10 cellular contexts compared by ENCODE assay signal in the genomic region with DNA sequence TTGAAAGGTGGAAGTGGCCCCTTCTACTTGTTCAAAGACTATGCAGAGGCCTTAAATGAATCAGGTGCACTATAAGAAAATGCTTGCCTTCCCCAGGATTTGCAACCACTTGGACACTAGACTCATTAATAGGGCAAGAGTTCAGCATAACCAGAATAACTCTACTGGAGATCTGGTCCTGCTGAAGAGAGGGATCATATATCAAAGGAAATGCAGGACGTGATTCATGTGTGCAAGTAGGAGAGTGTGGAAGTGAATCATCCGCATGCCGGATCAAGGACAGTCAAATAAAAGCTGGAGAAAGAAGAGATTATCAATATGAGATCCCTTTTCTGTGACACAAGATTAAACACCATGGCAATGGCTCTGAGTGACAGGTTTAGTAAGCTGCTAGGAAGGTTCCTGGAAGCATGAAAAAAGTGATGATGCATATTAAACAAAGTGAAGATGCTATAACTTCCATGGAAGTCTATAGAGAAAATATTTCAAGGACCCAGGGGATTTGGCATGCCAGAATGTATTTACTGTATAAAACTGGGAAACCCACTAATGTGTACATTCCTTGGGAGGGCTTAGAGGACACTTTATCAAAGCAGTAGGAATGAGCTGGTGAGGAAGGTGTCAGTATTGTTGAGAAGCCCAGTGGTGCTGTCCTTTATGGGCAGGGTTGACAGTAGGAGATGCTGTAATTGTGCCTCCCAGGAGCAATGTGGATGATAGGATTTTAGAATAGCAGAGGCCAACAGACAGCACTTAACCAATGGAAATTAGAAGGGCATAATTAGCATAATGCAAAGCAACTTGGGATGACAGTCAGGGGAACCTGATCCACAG.
DNase-seq lines count a peak whose midpoint lies in the region; ATAC-seq and TF ChIP-seq lines count a peak whose summit lies in the region.
"Had no signal": no experiment of that assay in that cellular context is flagged by ENCODE, and none has a peak within 500 bp of the region (broad histone marks: within the 10 kb centered on the region; RNA-seq: fewer than 3 reads in every experiment).

No MANE protein-coding gene starts in this region.

- 0% methylated on average over 2 of the region's 3 CpGs for WGBS in mammary epithelial cell (ENCODE audit: low coverage, missing lambda C conversion rate)
- WGBS in right lobe of liver (ENCODE audit: insufficient coverage, low coverage, low lambda C conversion rate, missing lambda C conversion rate): 17% methylated on average over 3 of the region's 3 CpGs

- H3K9me3 Mint-ChIP-seq in endothelial cell (ENCODE audit: unreplicated experiment): no peaks in the 10 kb centered on the region

- CTCF ChIA-PET in mammary epithelial cell (lab: Charles Lee; ENCODE audit: low non-redundant PET): interaction anchor here (0.6 kb wide), 1 partner anchor 403 kb away, joined by 3 read pairs; no protein-coding TSS in a partner anchor

- ATAC-seq in right lobe of liver (peak in 2 of 4 donors; percentile 27 to 52), HG02571 (IDR thresholded peaks at IDR 0.05; ENCODE audit: unreplicated experiment) (no peak)

- TF ChIP-seq CTCF in AG10803 (conservative IDR thresholded peaks at IDR 0.05; ENCODE audit: low read length): no peak
- no peak for TF ChIP-seq CTCF in mammary epithelial cell (conservative IDR thresholded peaks at IDR 0.05 in 1 of 2, IDR thresholded peaks at IDR 0.05 in 1 of 2; ENCODE audit: extremely low read depth in 1 of 2, insufficient read depth in 1 of 2, low read depth in 1 of 2, low read length in 2 of 2)
- no peak for TF ChIP-seq CTCF in right lobe of liver (IDR thresholded peaks at IDR 0.05)
- TF ChIP-seq CTCF in endothelial cell (IDR thresholded peaks at IDR 0.05; ENCODE audit: unreplicated experiment): no peak

- no peak overlapping the region for H3K9ac ChIP-seq in mammary epithelial cell (ENCODE audit: insufficient read depth, low read length)

- H4K20me1 ChIP-seq in mammary epithelial cell (ENCODE audit: insufficient read depth, low read length): no peaks in the 10 kb centered on the region

- H3K27me3 Mint-ChIP-seq in endothelial cell (ENCODE audit: unreplicated experiment): no peaks in the 10 kb centered on the region

- no peak overlapping the region for H3K4me3 Mint-ChIP-seq in endothelial cell (ENCODE audit: unreplicated experiment)

- dilution Hi-C loops in mammary epithelial cell (cut with HindIII; ENCODE audit: low sequenced_read_pairs): no loop called here

- H2AFZ ChIP-seq in mammary epithelial cell (ENCODE audit: low read depth, low read length): no peak overlapping the region

- no peaks in the 10 kb centered on the region for H3K9me3 ChIP-seq in mammary epithelial cell (replicated peaks; ENCODE audit: insufficient read depth, low read length)
- H3K9me3 ChIP-seq in right lobe of liver: no peaks in the 10 kb centered on the region

- in situ Hi-C loops in mammary epithelial cell (cut with MboI; ENCODE audit: low sequenced_read_pairs in 2 of 2): no loop called here

- no peak for TF ChIP-seq POLR2A in right lobe of liver (IDR thresholded peaks at IDR 0.05)

- BruUV-seq in mammary epithelial cell (replicated peaks; lab: Mats Ljungman, UMichigan): no TSS peak

- H3K4me1 ChIP-seq in mammary epithelial cell (ENCODE audit: insufficient read depth, low read length): peaks cover 22% of the 10 kb centered on the region
- H3K4me1 ChIP-seq in right lobe of liver: peaks cover 0 to 55% (median 22%) of the 10 kb centered on the region in 4 donors

- no peaks in the 10 kb centered on the region for H3K36me3 Mint-ChIP-seq in endothelial cell (ENCODE audit: low read depth, unreplicated experiment)

- intact Hi-C loops in mammary epithelial cell (cut with micrococcal nuclease): no loop called here
- intact Hi-C loops in right lobe of liver (cut with DNase I): no loop called here

- H3K79me2 ChIP-seq in mammary epithelial cell (ENCODE audit: insufficient read depth, low read length): no peaks in the 10 kb centered on the region

- no peak overlapping the region for H3K27ac Mint-ChIP-seq in endothelial cell (ENCODE audit: unreplicated experiment)

- H3K36me3 ChIP-seq in mammary epithelial cell (ENCODE audit: insufficient read depth, low read length) (no peaks in the 10 kb centered on the region), right lobe of liver (no peaks in the 10 kb centered on the region)

- H3K4me1 Mint-ChIP-seq in endothelial cell (ENCODE audit: unreplicated experiment): no peaks in the 10 kb centered on the region

- no peak overlapping the region for H3K4me3 ChIP-seq in AG10803 (ENCODE audit: low read length)
- H3K4me3 ChIP-seq in mammary epithelial cell (replicated peaks in 1 of 3; ENCODE audit: insufficient read depth in 1 of 3, low read depth in 2 of 3, low read length in 3 of 3): no peak overlapping the region
- no peak overlapping the region for H3K4me3 ChIP-seq in right lobe of liver

- DNase-seq in AG10803 (ENCODE audit: low read depth) (peak; percentile 84), LoVo (ENCODE audit: low spot score) (peak; percentile 58), mammary epithelial cell (peak; percentile 85), right lobe of liver (no peak), SHP77 treated with DMSO at 0.1 percent for 48 hours (lab: John Stamatoyannopoulos, UW) (no peak), endothelial cell (ENCODE audit: low spot score) (no peak), NCI-H187 (lab: John Stamatoyannopoulos, UW) (no peak)
- DNase-seq: activated CD4-positive, CD25-positive, alpha-beta regulatory T cell treated with anti-CD3 and anti-CD28 coated beads, Interleukin-2, amount 50 U/mL, for 72 hours; NCI-H2171 treated with DMSO at 0.1 percent for 48 hours had no signal

- H3K27me3 ChIP-seq in mammary epithelial cell (ENCODE audit: insufficient read depth, low read length) (no peaks in the 10 kb centered on the region), right lobe of liver (no peaks in the 10 kb centered on the region)

- peak overlapping the region; percentile 67 for H3K4me2 ChIP-seq in mammary epithelial cell (ENCODE audit: insufficient read depth, low read depth, low read length)

- H3K27ac ChIP-seq in mammary epithelial cell (ENCODE audit: insufficient read depth, low read depth, low read length): no peak overlapping the region
- peak overlapping the region; percentile 55 to 82 (median 67) for H3K27ac ChIP-seq in right lobe of liver

Comparison
In these comparisons a context has a peak if more than half of its experiments do, and no peak if none do; other contexts are left out.
1. DNase-seq: peak in AG10803 (single experiment), LoVo (single experiment) and mammary epithelial cell (single experiment); none in right lobe of liver (0 of 3), SHP77 treated with DMSO at 0.1 percent for 48 hours (single experiment), endothelial cell (single experiment) and NCI-H187 (0 of 2).